Comparison of ENCODE assay signal across 8 cellular contexts in the genomic region with DNA sequence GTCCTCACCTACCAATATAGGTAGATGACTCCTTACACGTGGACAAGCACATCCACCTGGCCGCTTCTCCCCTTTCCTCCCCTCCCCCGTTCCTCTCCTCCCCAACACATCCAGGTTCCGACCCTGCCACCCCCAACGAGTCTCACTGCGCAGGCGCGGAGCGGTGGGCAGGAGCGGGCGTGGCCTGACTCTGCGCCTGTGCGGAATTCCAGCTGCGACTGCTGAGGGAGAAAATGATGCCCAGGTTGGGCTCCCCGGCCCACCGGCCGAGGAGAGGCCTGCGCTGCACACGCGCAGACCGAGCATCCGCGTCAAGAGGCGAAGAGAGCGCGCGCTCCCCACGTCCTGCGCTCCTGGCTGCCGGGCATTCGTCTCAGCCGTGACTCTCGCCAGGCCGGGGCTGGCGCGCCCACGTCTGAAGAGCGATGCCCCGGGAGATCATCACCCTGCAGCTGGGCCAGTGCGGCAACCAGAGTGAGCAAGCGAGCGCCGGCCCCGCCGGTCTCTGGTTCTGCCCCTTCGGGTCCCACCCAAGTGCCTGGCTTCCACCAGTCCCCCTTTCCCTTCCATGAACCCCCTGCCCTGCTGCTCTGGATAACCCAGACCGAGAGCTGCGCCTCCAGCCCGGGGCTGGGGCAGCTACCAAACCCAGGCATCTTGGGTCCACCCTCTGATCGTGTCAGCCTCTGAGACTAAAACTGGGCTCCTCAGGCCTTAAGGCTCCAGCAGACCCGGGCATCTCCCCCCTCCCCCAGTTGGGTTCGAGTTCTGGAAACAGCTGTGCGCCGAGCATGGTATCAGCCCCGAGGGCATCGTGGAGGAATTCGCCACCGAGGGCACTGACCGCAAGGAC. TPM values are rescaled to one million over a fixed set of nuclear protein-coding genes. Genes with fewer than 3 reads are reported as not detected.
DNase-seq lines count a peak whose midpoint lies in the region; ATAC-seq and TF ChIP-seq lines count a peak whose summit lies in the region.

A gene (plus strand): TSS at position 206 of the 853 bp plus-strand sequence. CDS start 220 bp downstream, at position 426.

- intact Hi-C loops in left cardiac atrium (cut with DNase I) (no loop called here), posterior vena cava (cut with DNase I) (no loop called here)

- DNase-seq in AG04449 (ENCODE audit: low read depth, low spot score) (no peak), NCI-H1417 (lab: John Stamatoyannopoulos, UW) (peak; percentile 96 to 99 (median 97)), T-cell (peak in 23 of 34 experiments; percentile 27 to 72 (median 47)), amygdala (lab: John Stamatoyannopoulos, UW) (peak in 54 of 56 donors; percentile 30 to 91 (median 78)), left cardiac atrium (peak; percentile 91), posterior vena cava (ENCODE audit: low spot score) (peak; percentile 95), ureter (ENCODE audit: low spot score) (peak; percentile 90)

- TF ChIP-seq CTCF in AG04449 (IDR thresholded peaks at IDR 0.05; ENCODE audit: insufficient read depth, low read length, missing control alignments) = no peak

- peak within 1 kb of the TSS; percentile 42 to 76 for H3K27ac Mint-ChIP-seq in T-cell

- H3K4me3 ChIP-seq in AG04449 (ENCODE audit: low read depth, low read length) = peak within 1 kb of the TSS; percentile 67

- ATAC-seq in GM19025 (IDR thresholded peaks at IDR 0.05; ENCODE audit: low read depth, unreplicated experiment) (peak; percentile 45), T-cell (replicated peaks in 1 of 4) (peak; percentile 78 to 90 (median 86)), left cardiac atrium (peak; percentile 96)

- POLR2A ChIA-PET in AG04449 (lab: Yijun Ruan, JAX) (interaction anchor here (0.6 to 2.3 kb wide), 4 partner anchors 8 to 61 kb away, joined by 3 to 5 read pairs (median 4); no protein-coding TSS in a partner anchor), T-cell (lab: Charles Lee) (no interaction called here)

- H3K36me3 Mint-ChIP-seq in T-cell = peaks cover 3% of the 10 kb centered on the region

- H3K9me3 Mint-ChIP-seq in T-cell = no peaks in the 10 kb centered on the region

- peak within 1 kb of the TSS; percentile 87 to 88 (median 88) for H3K4me3 Mint-ChIP-seq in T-cell

- peaks cover 16 to 24% (median 22%) of the 10 kb centered on the region in 3 donors for H3K4me1 Mint-ChIP-seq in T-cell

- peaks cover 4 to 5% of the 10 kb centered on the region in 2 donors for H3K27me3 Mint-ChIP-seq in T-cell

- CTCF ChIA-PET in AG04449 (lab: Yijun Ruan, JAX) = interaction anchor here (1.0 to 5.3 kb wide), 6 partner anchors 14 to 81 kb away, joined by 3 to 31 read pairs (median 10); a partner anchor contains a TSS
- CTCF ChIA-PET in T-cell (lab: Charles Lee) = interaction anchor here in 1 of 2 donors (0.5 kb wide), 1 partner anchor 59 kb away, joined by 3 read pairs; no protein-coding TSS in a partner anchor

RNA-seq across cellular contexts. Expression of the gene that starts here (rescaled TPM):
- total RNA-seq in T-cell (10 to 100 TPM; 13.7 to 22.3 (median 20.5) TPM), left cardiac atrium (10 to 100 TPM; 14.4 to 15.8 TPM), posterior vena cava (10 to 100 TPM; 17.9 to 19.8 TPM), ureter (41.0 TPM)

Comparison
In these comparisons a context has a peak if more than half of its experiments do, and no peak if none do; other contexts are left out.
1. ATAC-seq: peak in every context shown above with its lines; median percentile 96 in left cardiac atrium; 86 in T-cell; 45 in GM19025.